ENCODE assay signal across 29 cellular contexts in genomic region chr2:104932243-104932642, GRCh38.
"Had no signal": no experiment of that assay in that cellular context is flagged by ENCODE, and none has a peak within 500 bp of the region (broad histone marks: within the 10 kb centered on the region; RNA-seq: fewer than 3 reads in every experiment).

No MANE protein-coding gene starts in this region.

- H3K4me1 ChIP-seq: gastroesophageal sphincter, right atrium auricular region had no signal

- H3K27ac ChIP-seq: gastroesophageal sphincter, right atrium auricular region, WERI-Rb-1 had no signal

- ATAC-seq: activated CD4-positive, CD25-positive, alpha-beta regulatory T cell treated with anti-CD3 and anti-CD28 coated beads, Interleukin-2, amount 50 U/mL, for 24 hours; effector memory CD8-positive, alpha-beta T cell; gastroesophageal sphincter; naive thymus-derived CD4-positive, alpha-beta T cell; stimulated activated memory B cell treated with anti-CD40 and anti-IgM and Interleukin-4, amounts not matched to agents 10 μg/mL and 1 μg/mL and 100 μg/mL, for 72 hours; stimulated activated naive CD8-positive, alpha-beta T cell treated with anti-CD3 and anti-CD28 coated beads, Interleukin-15, amount 100 ng/mL, for 72 hours had no signal

- H3K4me3 ChIP-seq: gastroesophageal sphincter, right atrium auricular region, smooth muscle cell had no signal

- H3K27me3 Mint-ChIP-seq: stimulated activated naive CD8-positive, alpha-beta T cell treated with anti-CD3 and anti-CD28 coated beads, Interleukin-15, amount 100 ng/mL, for 72 hours; type B pancreatic cell had no signal

- H3K4me2 ChIP-seq: smooth muscle cell had no signal

- H3K36me3 ChIP-seq: gastroesophageal sphincter, right atrium auricular region, WERI-Rb-1 had no signal

- H3K9me3 Mint-ChIP-seq: activated CD4-positive, alpha-beta memory T cell treated with anti-CD3 and anti-CD28 coated beads for 36 hours; activated CD4-positive, alpha-beta T cell treated with anti-CD3 and anti-CD28 coated beads, Interleukin-2, amount 10 ng/mL, durations not matched to agents 24 days and 14 days; activated T-cell treated with anti-CD3 and anti-CD28 coated beads, Interleukin-2, amount 50 U/mL, for 24 hours; effector memory CD8-positive, alpha-beta T cell; immature natural killer cell; mesothelial cell of epicardium; naive thymus-derived CD4-positive, alpha-beta T cell; neural crest cell; stimulated activated memory B cell treated with anti-CD40 and anti-IgM and Interleukin-4, amounts not matched to agents 10 μg/mL and 1 μg/mL and 100 μg/mL, for 72 hours; stimulated activated naive CD8-positive, alpha-beta T cell treated with anti-CD3 and anti-CD28 coated beads, Interleukin-15, amount 100 ng/mL, for 72 hours; type B pancreatic cell had no signal

- H3K4me3 Mint-ChIP-seq: activated CD4-positive, alpha-beta memory T cell treated with anti-CD3 and anti-CD28 coated beads for 36 hours; activated CD4-positive, alpha-beta T cell treated with anti-CD3 and anti-CD28 coated beads, Interleukin-2, amount 10 ng/mL, durations not matched to agents 24 days and 14 days; activated T-cell treated with anti-CD3 and anti-CD28 coated beads, Interleukin-2, amount 50 U/mL, for 24 hours; effector memory CD8-positive, alpha-beta T cell; immature natural killer cell; mesothelial cell of epicardium; naive thymus-derived CD4-positive, alpha-beta T cell; neural crest cell; stimulated activated memory B cell treated with anti-CD40 and anti-IgM and Interleukin-4, amounts not matched to agents 10 μg/mL and 1 μg/mL and 100 μg/mL, for 72 hours; stimulated activated naive CD8-positive, alpha-beta T cell treated with anti-CD3 and anti-CD28 coated beads, Interleukin-15, amount 100 ng/mL, for 72 hours; type B pancreatic cell had no signal

- H3K4me1 Mint-ChIP-seq: activated CD4-positive, alpha-beta T cell treated with anti-CD3 and anti-CD28 coated beads, Interleukin-2, amount 10 ng/mL, durations not matched to agents 24 days and 14 days; immature natural killer cell; mesothelial cell of epicardium; naive thymus-derived CD4-positive, alpha-beta T cell; stimulated activated naive CD8-positive, alpha-beta T cell treated with anti-CD3 and anti-CD28 coated beads, Interleukin-15, amount 100 ng/mL, for 72 hours had no signal

- H3K36me3 Mint-ChIP-seq: activated CD4-positive, alpha-beta memory T cell treated with anti-CD3 and anti-CD28 coated beads for 36 hours; immature natural killer cell; mesothelial cell of epicardium; naive thymus-derived CD4-positive, alpha-beta T cell; stimulated activated memory B cell treated with anti-CD40 and anti-IgM and Interleukin-4, amounts not matched to agents 10 μg/mL and 1 μg/mL and 100 μg/mL, for 72 hours; type B pancreatic cell had no signal

- H3K9me3 ChIP-seq: gastroesophageal sphincter, right atrium auricular region had no signal

- DNase-seq: activated CD4-positive, alpha-beta memory T cell treated with anti-CD3 and anti-CD28 coated beads for 36 hours; activated CD4-positive, alpha-beta T cell treated with anti-CD3 and anti-CD28 coated beads, Interleukin-2, amount 10 ng/mL, durations not matched to agents 24 days and 14 days; activated CD8-positive, alpha-beta memory T cell treated with anti-CD3 and anti-CD28 coated beads, Interleukin-2, amount 50 U/mL, for 48 hours; activated gamma-delta T cell treated with Interleukin-2 at 50 U/mL for 16 hours; activated naive CD4-positive, alpha-beta T cell treated with anti-CD3 and anti-CD28 coated beads, Interleukin-2, amount 50 U/mL, for 16 hours; activated T-cell treated with anti-CD3 and anti-CD28 coated beads, Interleukin-2, amount 50 U/mL, for 24 hours; amniotic stem cell; caudate nucleus; cortex of kidney; effector memory CD8-positive, alpha-beta T cell; erythroblast; hippocampal formation; immature natural killer cell; naive thymus-derived CD4-positive, alpha-beta T cell; occipital lobe; stimulated activated CD4-positive, alpha-beta T cell treated with anti-CD3 and anti-CD28 coated beads, Interleukin-1b, Interleukin-23, amount 100 ng/mL, for 48 hours; stimulated activated CD4-positive, alpha-beta T cell treated with anti-CD3 and anti-CD28 coated beads, Interleukin-4, amount 100 ng/mL, for 4 hours; stimulated activated CD8-positive, alpha-beta memory T cell treated with anti-CD3 and anti-CD28 coated beads, Interleukin-4, amount 100 ng/mL, for 48 hours; stimulated activated naive CD8-positive, alpha-beta T cell treated with anti-CD3 and anti-CD28 coated beads, Interleukin-15, amount 100 ng/mL, for 72 hours; substantia nigra; WERI-Rb-1 had no signal

- H3K27me3 ChIP-seq: right atrium auricular region had no signal

- H3K27ac Mint-ChIP-seq: activated CD4-positive, alpha-beta memory T cell treated with anti-CD3 and anti-CD28 coated beads for 36 hours; activated CD4-positive, alpha-beta T cell treated with anti-CD3 and anti-CD28 coated beads, Interleukin-2, amount 10 ng/mL, durations not matched to agents 24 days and 14 days; activated T-cell treated with anti-CD3 and anti-CD28 coated beads, Interleukin-2, amount 50 U/mL, for 24 hours; effector memory CD8-positive, alpha-beta T cell; immature natural killer cell; mesothelial cell of epicardium; naive thymus-derived CD4-positive, alpha-beta T cell; stimulated activated memory B cell treated with anti-CD40 and anti-IgM and Interleukin-4, amounts not matched to agents 10 μg/mL and 1 μg/mL and 100 μg/mL, for 72 hours; stimulated activated naive CD8-positive, alpha-beta T cell treated with anti-CD3 and anti-CD28 coated beads, Interleukin-15, amount 100 ng/mL, for 72 hours; type B pancreatic cell had no signal
